In the genomic region with DNA sequence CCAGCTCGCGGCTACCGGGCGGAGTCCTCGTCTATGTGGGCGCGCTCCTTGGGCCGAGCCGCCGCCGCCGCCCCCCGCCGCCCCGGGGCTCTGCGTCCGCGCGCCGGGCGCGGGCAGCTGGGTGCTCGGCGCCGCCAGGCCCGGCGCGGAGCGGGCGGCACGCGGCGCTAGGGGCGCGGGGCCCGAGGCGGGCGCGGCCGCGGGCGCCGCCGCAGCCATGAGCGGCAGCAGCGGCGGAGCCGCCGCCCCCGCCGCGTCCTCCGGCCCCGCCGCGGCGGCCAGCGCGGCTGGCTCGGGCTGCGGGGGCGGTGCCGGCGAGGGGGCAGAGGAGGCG, we compare ENCODE assay signal across 9 cellular contexts. TPM values are rescaled to one million over a fixed set of nuclear protein-coding genes. Genes with fewer than 3 reads are reported as not detected.
DNase-seq lines count a peak whose midpoint lies in the region; ATAC-seq, FAIRE-seq and TF ChIP-seq lines count a peak whose summit lies in the region.
"Had no signal": no experiment of that assay in that cellular context is flagged by ENCODE, and none has a peak within 500 bp of the region (broad histone marks: within the 10 kb centered on the region; RNA-seq: fewer than 3 reads in every experiment).

No MANE protein-coding gene starts in this region.

- no peak overlapping the region for H3K27ac ChIP-seq in K562 (ENCODE audit: extremely low read depth, low read depth, low read length)

- TF ChIP-seq EP300 in K562 (IDR thresholded peaks at IDR 0.05; ENCODE audit: low read length) = no peak

- peaks cover 13 to 14% of the 10 kb centered on the region in 2 donors for H3K27me3 Mint-ChIP-seq in natural killer cell (ENCODE audit: low read depth in 2 of 2)
- H3K27me3 Mint-ChIP-seq in activated naive CD4-positive, alpha-beta T cell treated with anti-CD3 and anti-CD28 coated beads for 36 hours (ENCODE audit: low read depth) = peaks cover 52% of the 10 kb centered on the region

- TF ChIP-seq CTCF in K562 (IDR thresholded peaks at IDR 0.05 in 2 of 3, conservative IDR thresholded peaks at IDR 0.05 in 1 of 3; ENCODE audit: insufficient read depth in 2 of 3, low read depth in 1 of 3, low read length in 3 of 3) (no peak), natural killer cell (IDR thresholded peaks at IDR 0.05) (no peak)

- no peak for TF ChIP-seq RAD21 in K562 (CRISPR knock-in tag; conservative IDR thresholded peaks at IDR 0.05 in 1 of 2, IDR thresholded peaks at IDR 0.05 in 1 of 2)

- peak overlapping the region; percentile 78 to 84 for H3K27ac Mint-ChIP-seq in natural killer cell
- H3K27ac Mint-ChIP-seq in activated naive CD4-positive, alpha-beta T cell treated with anti-CD3 and anti-CD28 coated beads for 36 hours = no peak overlapping the region

- CTCF ChIA-PET in K562 (lab: Yijun Ruan, JAX; ENCODE audit: low intra/inter-chr PET ratio) = no interaction called here
- CTCF ChIA-PET in activated naive CD4-positive, alpha-beta T cell treated with anti-CD3 and anti-CD28 coated beads for 36 hours (lab: Charles Lee) = interaction anchor here (0.6 kb wide), 1 partner anchor 1257 kb away, joined by 3 read pairs; no protein-coding TSS in a partner anchor

- peak overlapping the region; percentile 93; the same call in 1 of the 2 replicates for H2AFZ ChIP-seq in K562 (ENCODE audit: low read depth, low read length)

- H3K79me2 ChIP-seq in K562 (ENCODE audit: control insufficient read depth, insufficient read depth, low read length) = no peaks in the 10 kb centered on the region

- peak overlapping the region; percentile 45 for H3K4me3 ChIP-seq in K562

- no peaks in the 10 kb centered on the region for H3K9me3 ChIP-seq in K562 (replicated peaks; ENCODE audit: control insufficient read depth, insufficient read depth, low read depth, low read length)

- H3K4me1 ChIP-seq in K562 (replicated peaks in 1 of 2; ENCODE audit: control insufficient read depth in 2 of 2, insufficient read depth in 2 of 2, low read length in 2 of 2) = peaks cover 0 to 27% of the 10 kb centered on the region in 2 experiments; a peak in 2 of 5 replicates

- peak; percentile 12 for ATAC-seq in GM19025 (IDR thresholded peaks at IDR 0.05; ENCODE audit: low read depth, unreplicated experiment)
- ATAC-seq in HG02973 (IDR thresholded peaks at IDR 0.05; ENCODE audit: unreplicated experiment) = peak; percentile 12
- no peak for ATAC-seq in K562
- peak; percentile 3 to 14 (median 4) for ATAC-seq in natural killer cell

- H3K4me1 Mint-ChIP-seq in natural killer cell = peaks cover 13 to 22% of the 10 kb centered on the region in 2 donors
- peaks cover 11% of the 10 kb centered on the region for H3K4me1 Mint-ChIP-seq in activated naive CD4-positive, alpha-beta T cell treated with anti-CD3 and anti-CD28 coated beads for 36 hours (ENCODE audit: low read depth)

- in situ Hi-C loops in K562 (cut with MboI) = no loop called here

- TF ChIP-seq POLR2A in K562 (conservative IDR thresholded peaks at IDR 0.05) = no peak

- peak overlapping the region; percentile 63; the same call in 1 of the 2 replicates for H3K4me2 ChIP-seq in K562 (ENCODE audit: insufficient read depth, low read length)

- no peaks in the 10 kb centered on the region for H3K9me1 ChIP-seq in K562 (ENCODE audit: control insufficient read depth, insufficient read depth, low read length)

- peaks cover 22 to 38% of the 10 kb centered on the region in 2 experiments; a peak in 4 of 5 replicates for H3K27me3 ChIP-seq in K562 (ENCODE audit: control insufficient read depth in 2 of 2, insufficient read depth in 2 of 2, low read length in 2 of 2)

- DNase-seq in K562 (ENCODE audit: extremely low read depth in 1 of 4, low spot score in 3 of 4) (peak in 3 of 4 experiments; percentile 51 to 76 (median 74)), natural killer cell (no peak), iPS-NIHi7 (ENCODE audit: extremely low spot score) (no peak), NCI-H1092 (lab: John Stamatoyannopoulos, UW) (no peak)
- DNase-seq in activated naive CD4-positive, alpha-beta T cell treated with anti-CD3 and anti-CD28 coated beads for 36 hours = no peak
- DNase-seq in activated T-cell treated with anti-CD3 and anti-CD28 coated beads, Interleukin-2, amount 50 U/mL, for 1 hour = no peak

- no TSS peak for BruUV-seq in K562 (replicated peaks; lab: Mats Ljungman, UMichigan)

- H3K36me3 ChIP-seq in K562 (ENCODE audit: control insufficient read depth, insufficient read depth, low read length) = no peaks in the 10 kb centered on the region

- H3K9me3 Mint-ChIP-seq in natural killer cell = no peaks in the 10 kb centered on the region
- no peaks in the 10 kb centered on the region for H3K9me3 Mint-ChIP-seq in activated naive CD4-positive, alpha-beta T cell treated with anti-CD3 and anti-CD28 coated beads for 36 hours

- no peak overlapping the region for H3K4me3 Mint-ChIP-seq in natural killer cell
- H3K4me3 Mint-ChIP-seq in activated naive CD4-positive, alpha-beta T cell treated with anti-CD3 and anti-CD28 coated beads for 36 hours = no peak overlapping the region

- no peak for FAIRE-seq in K562 (lab: Jason Lieb, UNC)
- FAIRE-seq: TTC549 had no signal

- peaks cover 4% of the 10 kb centered on the region for H4K20me1 ChIP-seq in K562 (replicated peaks; ENCODE audit: control insufficient read depth, insufficient read depth, low read length)

- H3K9ac ChIP-seq in K562 (ENCODE audit: insufficient read depth in 1 of 2, low read depth in 2 of 2, low read length in 2 of 2) = peak overlapping the region in 1 of 2 experiments; percentile 82; a peak in 2 of 4 replicates

- H3K36me3 Mint-ChIP-seq in natural killer cell = no peaks in the 10 kb centered on the region
- H3K36me3 Mint-ChIP-seq in activated naive CD4-positive, alpha-beta T cell treated with anti-CD3 and anti-CD28 coated beads for 36 hours (ENCODE audit: low read depth) = no peaks in the 10 kb centered on the region

- 0% methylated on average over 5 of the region's 65 CpGs for WGBS in K562 (ENCODE audit: insufficient coverage, low coverage, missing lambda C conversion rate)

- intact Hi-C loops in K562 (cut with micrococcal nuclease) (no loop called here), natural killer cell (cut with micrococcal nuclease) (no loop called here)
- intact Hi-C loops in activated naive CD4-positive, alpha-beta T cell treated with anti-CD3 and anti-CD28 coated beads for 36 hours (cut with micrococcal nuclease) = loop anchor here (1.0 to 5.0 kb wide), 6 partner anchors 131 to 849 kb away; a partner anchor contains a TSS

- POLR2A ChIA-PET in K562 (lab: Yijun Ruan, JAX) = interaction anchor here (0.7 kb wide), 1 partner anchor 66 kb away, joined by 3 read pairs; no protein-coding TSS in a partner anchor

TF ChIP-seq in K562, 482 proteins besides CTCF, POLR2A, EP300 and RAD21:
- TF ChIP-seq E2F3 (CRISPR knock-in tag; IDR thresholded peaks at IDR 0.05) (no peak), CCAR2 (IDR thresholded peaks at IDR 0.05; ENCODE audit: low read depth, low read length) (no peak)
- TF ChIP-seq, protein P1, sequence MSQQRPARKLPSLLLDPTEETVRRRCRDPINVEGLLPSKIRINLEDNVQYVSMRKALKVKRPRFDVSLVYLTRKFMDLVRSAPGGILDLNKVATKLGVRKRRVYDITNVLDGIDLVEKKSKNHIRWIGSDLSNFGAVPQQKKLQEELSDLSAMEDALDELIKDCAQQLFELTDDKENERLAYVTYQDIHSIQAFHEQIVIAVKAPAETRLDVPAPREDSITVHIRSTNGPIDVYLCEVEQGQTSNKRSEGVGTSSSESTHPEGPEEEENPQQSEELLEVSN (IDR thresholded peaks at IDR 0.05; ENCODE audit: borderline replicate concordance in 1 of 2, extremely low read depth in 1 of 2, insufficient read depth in 1 of 2, insufficient read length in 1 of 2, low read depth in 1 of 2, low read length in 1 of 2, poor library complexity in 1 of 2, severe bottlenecking in 1 of 2) = peak in 1 of 2 experiments; percentile 7

RNA-seq across cellular contexts. Expression of a gene that starts 0.3 kb away (rescaled TPM):
- total RNA-seq in K562 (2011; cell fraction: chromatin; rRNA removed; ENCODE audit: low replicate concordance) = 28.4 and 32.2 TPM in 2 replicates
- total RNA-seq in K562 (2011; cell fraction: nucleolus; rRNA removed) = 12.4 and 14.2 TPM in 2 replicates
- total RNA-seq in K562 (2011; cell fraction: nucleoplasm; rRNA removed) = 18.8 and 24.4 TPM in 2 replicates
- total RNA-seq in K562 (2014; rRNA removed) = 1.4 and 3.8 TPM in 2 replicates
- 1.6 TPM in 2 replicates for total RNA-seq in K562 (2014; rRNA removed; fragmentation: Illumina TruSeq; extraction: Trizol)
- 1.1 and 1.4 TPM in 2 replicates for total RNA-seq in K562 (2015; rRNA removed; fragmentation: Illumina TruSeq; extraction: Trizol)
- 3.4 and 5.0 TPM in 2 replicates for total RNA-seq in K562 (2021)
- polyA plus RNA-seq in K562 (2011; rRNA removed) = 0.91 and 2.6 TPM in 2 replicates
- 0.94 and 2.3 TPM in 2 replicates for polyA plus RNA-seq in K562 (2011; cell fraction: cytosol; rRNA removed)
- 3.1 and 11.6 TPM in 2 replicates for polyA plus RNA-seq in K562 (2011; cell fraction: nucleus; rRNA removed)
- 1.2 and 1.9 TPM in 2 replicates for polyA plus RNA-seq in K562 (2012)
- 0.76 and 1.2 TPM in 2 replicates for polyA plus RNA-seq in K562 (2014; fragmentation: Illumina TruSeq; extraction: Trizol)
- polyA plus RNA-seq in K562 (2014; fragmentation: Nextera tagmentation; extraction: Ambion mirVana) = under 1 TPM; 0.24 to 0.75 TPM
- 1.00 and 1.1 TPM in 2 replicates for polyA plus RNA-seq in K562 (2014; rRNA removed)
- polyA minus RNA-seq in K562 (2011; rRNA and poly(A)+ RNA removed) = 2.2 and 10.6 TPM in 2 replicates
- 2.1 and 2.4 TPM in 2 replicates for polyA minus RNA-seq in K562 (2011; cell fraction: cytosol; rRNA and poly(A)+ RNA removed)
- polyA minus RNA-seq in K562 (2011; cell fraction: nucleus; rRNA and poly(A)+ RNA removed) = 4.4 and 13.5 TPM in 2 replicates
- 100 to 1,000 TPM in 1 of 3 donors, 10 to 100 TPM in 2; 84.6 to 136 (median 94.3) TPM for total RNA-seq in natural killer cell
- 1 to 10 TPM; 3.6 to 4.6 TPM for total RNA-seq in activated naive CD4-positive, alpha-beta T cell treated with anti-CD3 and anti-CD28 coated beads for 36 hours

Comparison
In these comparisons a context has a peak if more than half of its experiments do, and no peak if none do; other contexts are left out.
1. DNase-seq: peak in K562 (3 of 4); none in natural killer cell (single experiment), activated naive CD4-positive, alpha-beta T cell treated with anti-CD3 and anti-CD28 coated beads for 36 hours (single experiment), iPS-NIHi7 (single experiment), NCI-H1092 (single experiment) and activated T-cell treated with anti-CD3 and anti-CD28 coated beads, Interleukin-2, amount 50 U/mL, for 1 hour (single experiment).